8 cellular contexts compared by ENCODE assay signal in genomic region chr12:82687020-82687951, GRCh38. TPM values are rescaled to one million over a fixed set of nuclear protein-coding genes. Genes with fewer than 3 reads are reported as not detected.
DNase-seq lines count a peak whose midpoint lies in the region; FAIRE-seq and TF ChIP-seq lines count a peak whose summit lies in the region.

No MANE protein-coding gene starts in this region.

- H3K4me3 ChIP-seq in GM12864 (ENCODE audit: low read depth, low read length) (peak overlapping the region; percentile 95), HAP-1 (peak overlapping the region; percentile 72), MM.1S (ENCODE audit: low read length) (peak overlapping the region; percentile 81), astrocyte (ENCODE audit: insufficient read depth, low read depth, low read length) (peak overlapping the region; percentile 88), iPS-18a (ENCODE audit: low read length) (peak overlapping the region; percentile 72), skin epidermis (peak overlapping the region; percentile 67 to 94 (median 84))

- H3K27me3 ChIP-seq in HAP-1 (ENCODE audit: low read depth), result no peaks in the 10 kb centered on the region
- no peaks in the 10 kb centered on the region for H3K27me3 ChIP-seq in MM.1S (replicated peaks; ENCODE audit: insufficient read depth, low read length)
- no peaks in the 10 kb centered on the region for H3K27me3 ChIP-seq in astrocyte (ENCODE audit: insufficient read depth, low read length)
- peaks cover 19% of the 10 kb centered on the region for H3K27me3 ChIP-seq in iPS-18a (ENCODE audit: control insufficient read depth, insufficient read depth, low read length)

- FAIRE-seq in astrocyte (lab: Jason Lieb, UNC), result no peak

- H3K36me3 ChIP-seq in HAP-1 (replicated peaks), result no peaks in the 10 kb centered on the region
- H3K36me3 ChIP-seq in MM.1S (replicated peaks; ENCODE audit: insufficient read depth, low read length), result no peaks in the 10 kb centered on the region
- H3K36me3 ChIP-seq in astrocyte (ENCODE audit: insufficient read depth, low read length), result no peaks in the 10 kb centered on the region
- H3K36me3 ChIP-seq in iPS-18a (ENCODE audit: control insufficient read depth, low read depth, low read length), result no peaks in the 10 kb centered on the region

- H3K9me2 ChIP-seq in MM.1S (replicated peaks; ENCODE audit: insufficient read depth, low read length), result no peaks in the 10 kb centered on the region

- peaks cover 19% of the 10 kb centered on the region for H3K27me3 Mint-ChIP-seq in T-helper 1 cell treated with Interleukin-12 subunit alpha and Interleukin-12 subunit beta and Interleukin-4 antibody, amounts not matched to agents 30 μg/mL and 1 μg/mL, for 36 hours (ENCODE audit: low read depth)
- peaks cover 13% of the 10 kb centered on the region for H3K27me3 Mint-ChIP-seq in astrocyte (ENCODE audit: low read depth, unreplicated experiment)

- H3K9ac ChIP-seq in MM.1S (ENCODE audit: low read length) (peak overlapping the region; percentile 63), astrocyte (ENCODE audit: low read length) (peak overlapping the region; percentile 88), iPS-18a (ENCODE audit: low read length) (peak overlapping the region; percentile 26)

- H2AFZ ChIP-seq in MM.1S (ENCODE audit: low read length) (peak overlapping the region; percentile 85), astrocyte (ENCODE audit: low read depth, low read length) (peak overlapping the region; percentile 98)

- H3K27ac Mint-ChIP-seq in T-helper 1 cell treated with Interleukin-12 subunit alpha and Interleukin-12 subunit beta and Interleukin-4 antibody, amounts not matched to agents 30 μg/mL and 1 μg/mL, for 36 hours, result peak overlapping the region; percentile 94
- peak overlapping the region; percentile 18 for H3K27ac Mint-ChIP-seq in astrocyte (ENCODE audit: unreplicated experiment)

- H4K20me1 ChIP-seq in MM.1S (ENCODE audit: insufficient read depth, low read length), result no peaks in the 10 kb centered on the region
- H4K20me1 ChIP-seq in astrocyte (ENCODE audit: insufficient read depth, low read length), result no peaks in the 10 kb centered on the region

- no peak for TF ChIP-seq CTCF in GM12864 (IDR thresholded peaks at IDR 0.05; ENCODE audit: low read depth, low read length, missing control alignments)
- no peak for TF ChIP-seq CTCF in MM.1S (IDR thresholded peaks at IDR 0.05; ENCODE audit: low read length)
- no peak for TF ChIP-seq CTCF in astrocyte (IDR thresholded peaks at IDR 0.05; ENCODE audit: insufficient read depth, low read depth, low read length)

- H3K27ac ChIP-seq in MM.1S (ENCODE audit: low read length) (peak overlapping the region; percentile 73; the same call in 1 of the 2 replicates), astrocyte (ENCODE audit: low read depth, low read length) (peak overlapping the region; percentile 81), iPS-18a (ENCODE audit: low read length) (no peak overlapping the region), skin epidermis (peak overlapping the region; percentile 69 to 96 (median 90))

- peak overlapping the region; percentile 91 for H3K4me3 Mint-ChIP-seq in T-helper 1 cell treated with Interleukin-12 subunit alpha and Interleukin-12 subunit beta and Interleukin-4 antibody, amounts not matched to agents 30 μg/mL and 1 μg/mL, for 36 hours
- peak overlapping the region; percentile 90 for H3K4me3 Mint-ChIP-seq in astrocyte (ENCODE audit: unreplicated experiment)

- H3K9me3 ChIP-seq in HAP-1 (no peaks in the 10 kb centered on the region), MM.1S (replicated peaks; ENCODE audit: insufficient read depth, low read length) (no peaks in the 10 kb centered on the region), astrocyte (ENCODE audit: insufficient read depth, low read depth, low read length) (no peaks in the 10 kb centered on the region), iPS-18a (ENCODE audit: control insufficient read depth, low read depth, low read length) (no peaks in the 10 kb centered on the region)

- DNase-seq in GM12864 (ENCODE audit: low read depth), result peak; percentile 61
- DNase-seq in HAP-1 (ENCODE audit: low spot score in 2 of 2), result peak; percentile 64 to 66
- peak; percentile 85 for DNase-seq in MM.1S
- DNase-seq in astrocyte (ENCODE audit: low read depth), result peak; percentile 34
- DNase-seq in GDM1 (lab: John Stamatoyannopoulos, UW), result no peak

- H3K4me2 ChIP-seq in MM.1S (ENCODE audit: low read depth, low read length) (peak overlapping the region; percentile 83), astrocyte (ENCODE audit: low read length) (peak overlapping the region; percentile 99)

- in situ Hi-C loops in HAP-1 (cut with MboI; ENCODE audit: low sequenced_read_pairs), result loop anchor here (25.0 kb wide), 1 partner anchor 325 kb away; no protein-coding TSS in a partner anchor

- peaks cover 27% of the 10 kb centered on the region for H3K4me1 Mint-ChIP-seq in T-helper 1 cell treated with Interleukin-12 subunit alpha and Interleukin-12 subunit beta and Interleukin-4 antibody, amounts not matched to agents 30 μg/mL and 1 μg/mL, for 36 hours (ENCODE audit: low read depth)
- no peaks in the 10 kb centered on the region for H3K4me1 Mint-ChIP-seq in astrocyte (ENCODE audit: low read depth, unreplicated experiment)

- H3F3A ChIP-seq in MM.1S (ENCODE audit: insufficient read depth, low read length), result peaks cover 17% of the 10 kb centered on the region

- H3K36me3 Mint-ChIP-seq in T-helper 1 cell treated with Interleukin-12 subunit alpha and Interleukin-12 subunit beta and Interleukin-4 antibody, amounts not matched to agents 30 μg/mL and 1 μg/mL, for 36 hours (ENCODE audit: low read depth), result peaks cover 2% of the 10 kb centered on the region
- no peaks in the 10 kb centered on the region for H3K36me3 Mint-ChIP-seq in astrocyte (ENCODE audit: low read depth, unreplicated experiment)

- H3K4me1 ChIP-seq in HAP-1, result peaks cover 15% of the 10 kb centered on the region
- 0 out of 2 replicates have a peak, but pooled peaks cover 5% of the 10 kb centered on the region for H3K4me1 ChIP-seq in MM.1S (ENCODE audit: low read length)
- no peaks in the 10 kb centered on the region for H3K4me1 ChIP-seq in astrocyte (ENCODE audit: insufficient read depth, low read length)
- peaks cover 9% of the 10 kb centered on the region for H3K4me1 ChIP-seq in iPS-18a (ENCODE audit: control insufficient read depth, low read depth, low read length)

- no peaks in the 10 kb centered on the region for H3K9me3 Mint-ChIP-seq in T-helper 1 cell treated with Interleukin-12 subunit alpha and Interleukin-12 subunit beta and Interleukin-4 antibody, amounts not matched to agents 30 μg/mL and 1 μg/mL, for 36 hours
- no peaks in the 10 kb centered on the region for H3K9me3 Mint-ChIP-seq in astrocyte (ENCODE audit: unreplicated experiment)

- H3K79me2 ChIP-seq in MM.1S (ENCODE audit: low read length), result peaks cover 17% of the 10 kb centered on the region
- H3K79me2 ChIP-seq in astrocyte (ENCODE audit: insufficient read depth, low read length), result no peaks in the 10 kb centered on the region

RNA-seq across cellular contexts. Expression of gene TMTC2, which starts 0.6 kb away (rescaled TPM):
- total RNA-seq in astrocyte, result 1.7 and 2.2 TPM in 2 replicates

Comparison
In these comparisons a context has a peak if more than half of its experiments do, and no peak if none do; other contexts are left out.
1. H3K9ac ChIP-seq: peak in every context shown above with its lines; median percentile 88 in astrocyte; 63 in MM.1S; 26 in iPS-18a.